ENCODE assay signal across 1 cellular context in the genomic region with DNA sequence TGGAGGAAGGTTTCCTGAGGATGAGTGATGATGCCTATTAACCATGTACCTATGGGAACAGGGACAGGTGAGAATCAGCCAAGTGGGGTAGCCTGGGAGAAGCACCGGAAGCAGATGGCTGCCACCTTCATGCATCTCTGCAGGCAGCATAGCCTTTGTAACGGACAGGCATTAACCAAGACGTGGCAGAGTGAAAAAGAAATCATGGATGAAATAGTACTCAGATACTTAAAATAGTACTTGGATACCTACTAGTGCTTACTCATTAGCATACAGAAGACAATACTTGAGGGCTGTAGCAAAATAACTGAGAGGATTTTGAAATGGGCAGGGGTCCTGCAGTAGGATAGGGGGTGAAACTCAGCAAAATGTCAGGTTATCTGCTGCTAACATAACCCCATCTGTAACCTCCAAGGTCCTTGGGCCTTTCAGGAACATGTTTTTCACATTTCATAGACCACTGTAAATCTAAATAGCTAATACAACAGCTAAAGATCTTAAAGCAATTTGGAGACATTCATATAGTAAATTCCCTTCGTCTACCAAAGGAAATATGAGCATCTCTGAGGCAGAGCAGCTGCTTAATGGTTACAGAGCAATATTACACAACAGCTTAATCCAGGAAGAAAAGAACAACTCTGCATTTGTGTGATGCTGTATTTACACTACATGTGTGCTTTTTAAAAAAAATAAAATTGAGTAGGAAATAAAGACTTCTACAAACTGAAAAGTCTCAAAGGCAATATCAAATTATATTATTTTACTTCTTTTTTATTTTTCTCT.
TF ChIP-seq lines count a peak whose summit lies in the region.

No MANE protein-coding gene starts in this region.

TF ChIP-seq in WTC11, 78 proteins besides CTCF, POLR2A, EP300 and RAD21 (continued from another document):
- TF ChIP-seq IRF2 (CRISPR knock-in tag; IDR thresholded peaks at IDR 0.05; ENCODE audit: borderline replicate concordance, low read depth) (no peak), SOX15 (CRISPR knock-in tag; IDR thresholded peaks at IDR 0.05) (no peak)
